In the genomic region with DNA sequence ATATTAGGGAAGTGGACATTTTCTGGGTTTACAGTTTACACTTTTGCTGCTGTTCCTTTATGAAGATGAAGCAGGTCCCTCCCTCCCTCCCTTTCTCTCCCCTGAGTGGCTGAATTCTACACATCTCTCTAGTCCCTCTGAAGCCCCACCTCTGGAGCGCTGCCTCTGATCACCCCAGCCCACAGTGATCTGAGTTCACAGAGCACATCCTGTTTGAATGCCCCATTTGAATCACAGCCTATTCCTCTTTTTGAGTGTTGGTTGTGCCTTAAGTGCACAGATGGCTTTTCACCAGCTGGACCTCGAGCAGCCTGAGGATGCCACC, we compare ENCODE assay signal across 8 cellular contexts.
DNase-seq lines count a peak whose midpoint lies in the region; ATAC-seq and TF ChIP-seq lines count a peak whose summit lies in the region.

No MANE protein-coding gene starts in this region.

- H3K27ac ChIP-seq in C4-2B (peak overlapping the region; percentile 94), colonic mucosa (peak overlapping the region; percentile 81), tibial nerve (peak overlapping the region in 3 of 4 donors; percentile 30 to 73 (median 63))

- no peak for TF ChIP-seq CTCF in C4-2B (conservative IDR thresholded peaks at IDR 0.05)
- TF ChIP-seq CTCF in colonic mucosa (IDR thresholded peaks at IDR 0.05), result no peak
- TF ChIP-seq CTCF in tibial nerve (IDR thresholded peaks at IDR 0.05), result no peak

- no peaks in the 10 kb centered on the region for H3K27me3 ChIP-seq in colonic mucosa
- H3K27me3 ChIP-seq in tibial nerve, result no peaks in the 10 kb centered on the region

- H3K9me3 ChIP-seq in colonic mucosa (no peaks in the 10 kb centered on the region), tibial nerve (no peaks in the 10 kb centered on the region)

- DNase-seq in NCI-H345 (lab: John Stamatoyannopoulos, UW) (peak; percentile 86), colonic mucosa (no peak), tibial nerve (ENCODE audit: low spot score in 2 of 2) (no peak), NCI-H1930 (lab: John Stamatoyannopoulos, UW) (no peak), pons (ENCODE audit: low spot score) (no peak)

- no peak for TF ChIP-seq EP300 in tibial nerve (IDR thresholded peaks at IDR 0.05)

- H3K36me3 ChIP-seq in colonic mucosa (no peaks in the 10 kb centered on the region), tibial nerve (peaks cover 0 to 23% (median 0%) of the 10 kb centered on the region in 3 donors)

- peak; percentile 72 for ATAC-seq in GM19395 (IDR thresholded peaks at IDR 0.05; ENCODE audit: unreplicated experiment)
- ATAC-seq in GM21381 (IDR thresholded peaks at IDR 0.05; ENCODE audit: unreplicated experiment), result no peak

- H3K4me3 ChIP-seq in colonic mucosa (no peak overlapping the region), tibial nerve (no peak overlapping the region)

- intact Hi-C loops in colonic mucosa (cut with DNase I), result loop anchor here (10.0 kb wide), 1 partner anchor 131 kb away; the partner anchor contains the start of gene ASAP2

- H3K9ac ChIP-seq in colonic mucosa (ENCODE audit: low read depth in 2 of 2, low read length in 2 of 2), result peak overlapping the region in 1 of 2 donors; percentile 69

- 58 to 60% methylated on average over 2 of the region's 2 CpGs for WGBS in tibial nerve, 2 donors

- H3K4me1 ChIP-seq in colonic mucosa (peaks cover 13% of the 10 kb centered on the region), tibial nerve (peaks cover 0 to 30% (median 16%) of the 10 kb centered on the region in 4 donors)

- no peak for TF ChIP-seq POLR2A in tibial nerve (IDR thresholded peaks at IDR 0.05)
